ENCODE assay signal across 1 cellular context in genomic region chr19:41555752-41556151, GRCh38.
TF ChIP-seq lines count a peak whose summit lies in the region.

No MANE protein-coding gene starts in this region.

TF ChIP-seq in GM23338, 12 proteins besides CTCF, POLR2A, EP300 and RAD21 (continued from another document):
- TF ChIP-seq ZNF331 (CRISPR knock-in tag; IDR thresholded peaks at IDR 0.05; ENCODE audit: low read depth) (no peak), CREB1 (CRISPR knock-in tag; IDR thresholded peaks at IDR 0.05; ENCODE audit: low read depth) (no peak), ETS1 (IDR thresholded peaks at IDR 0.05) (no peak), REST (IDR thresholded peaks at IDR 0.05; ENCODE audit: unreplicated experiment) (no peak), EZH2 (IDR thresholded peaks at IDR 0.05; ENCODE audit: low read depth, unreplicated experiment) (no peak), NANOG (IDR thresholded peaks at IDR 0.05; ENCODE audit: borderline replicate concordance) (no peak), EZH2phosphoT487 (IDR thresholded peaks at IDR 0.05; ENCODE audit: unreplicated experiment) (no peak), STAT1 (IDR thresholded peaks at IDR 0.05; ENCODE audit: unreplicated experiment) (no peak), ZNF462 (CRISPR knock-in tag; IDR thresholded peaks at IDR 0.05) (no peak), JUNB (IDR thresholded peaks at IDR 0.05; ENCODE audit: unreplicated experiment) (no peak), POLR2AphosphoS5 (IDR thresholded peaks at IDR 0.05; ENCODE audit: low read depth) (no peak)
